Comparison of ENCODE assay signal across 9 cellular contexts in the genomic region with DNA sequence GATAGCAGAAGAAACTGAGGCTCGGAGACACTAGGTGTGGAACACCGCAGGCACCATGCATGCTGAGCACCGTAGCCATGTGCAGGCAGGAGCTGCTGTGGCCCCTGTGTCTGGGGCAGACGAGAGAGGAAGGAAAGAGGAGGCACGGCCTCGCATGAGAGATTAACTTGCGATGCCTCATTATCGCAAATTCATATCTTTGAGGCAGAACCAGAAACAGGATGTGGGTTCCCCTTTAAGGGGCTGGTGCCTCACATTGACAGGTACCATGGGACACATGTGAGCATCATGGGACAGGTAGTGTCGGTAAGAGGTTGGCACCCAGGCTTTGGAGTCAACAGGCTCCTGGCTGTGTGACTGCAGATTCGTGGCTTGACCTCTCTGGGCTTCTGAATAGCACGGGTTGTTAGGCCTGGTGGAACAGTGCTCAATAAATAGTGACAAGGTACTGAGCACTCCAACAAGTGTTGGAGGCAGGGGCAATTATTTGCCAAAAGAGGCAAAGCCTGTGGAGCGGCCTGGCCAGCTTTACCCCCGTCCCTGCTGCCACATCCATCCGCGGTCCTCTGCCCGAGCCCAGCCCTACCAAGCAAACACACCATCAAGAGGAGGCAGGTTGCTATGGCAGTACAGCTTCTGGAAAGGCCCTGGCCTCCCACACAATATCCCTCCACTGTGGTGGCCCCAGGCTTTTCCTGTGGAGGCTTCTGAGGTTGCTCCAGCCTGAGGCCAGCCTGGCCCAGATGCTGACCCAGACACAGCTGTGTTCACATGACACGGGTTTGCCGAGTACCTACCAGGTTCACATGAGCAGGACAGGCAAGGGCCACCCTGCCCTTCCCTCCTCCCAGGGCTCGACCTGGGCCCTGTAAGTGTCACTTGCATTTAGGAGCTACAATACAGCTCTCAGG. TPM values are rescaled to one million over a fixed set of nuclear protein-coding genes. Genes with fewer than 3 reads are reported as not detected.
DNase-seq lines count a peak whose midpoint lies in the region; TF ChIP-seq lines count a peak whose summit lies in the region.
"Had no signal": no experiment of that assay in that cellular context is flagged by ENCODE, and none has a peak within 500 bp of the region (broad histone marks: within the 10 kb centered on the region; RNA-seq: fewer than 3 reads in every experiment).

No MANE protein-coding gene starts in this region.

- no peak overlapping the region for H3K4me3 Mint-ChIP-seq in type B pancreatic cell

- 20 to 47% (median 37%) methylated on average over 14 to 19 of the region's 19 CpGs for WGBS in spleen, 5 donors

- peaks cover 53 to 100% (median 91%) of the 10 kb centered on the region in 6 donors for H3K4me1 ChIP-seq in spleen
- H3K4me1 ChIP-seq: body of pancreas had no signal

- peak overlapping the region; percentile 71 to 93 (median 87) for H3K27ac ChIP-seq in spleen
- H3K27ac ChIP-seq: body of pancreas had no signal

- TF ChIP-seq POLR2A in spleen (IDR thresholded peaks at IDR 0.05): peak in 1 of 3 donors; percentile 43

- intact Hi-C loops in spleen (cut with DNase I; ENCODE audit: low total_unique reads): no loop called here

- peaks cover 7% of the 10 kb centered on the region for H3K4me1 Mint-ChIP-seq in type B pancreatic cell (ENCODE audit: unreplicated experiment)

- H3K9me3 ChIP-seq in spleen: no peaks in the 10 kb centered on the region
- H3K9me3 ChIP-seq: body of pancreas had no signal

- DNase-seq in NK-92 treated with Interleukin-12 subunit alpha and Interleukin-12 subunit beta, amount 100 ng/mL, for 24 hours (lab: John Stamatoyannopoulos, UW): peak; percentile 56
- no peak for DNase-seq in NK-92 (lab: John Stamatoyannopoulos, UW; ENCODE audit: unreplicated experiment)
- DNase-seq in T-helper 2 cell: peak; percentile 57 to 99 (median 80)
- DNase-seq in amniotic epithelial cell (ENCODE audit: low read depth): peak; percentile 41
- DNase-seq in spleen: peak; percentile 91
- DNase-seq in NCI-H1105 (lab: John Stamatoyannopoulos, UW): no peak
- DNase-seq in NCI-H187 (lab: John Stamatoyannopoulos, UW): no peak
- no peak for DNase-seq in type B pancreatic cell (ENCODE audit: extremely low spot score, unreplicated experiment)

- no peaks in the 10 kb centered on the region for H3K36me3 Mint-ChIP-seq in type B pancreatic cell

- no peaks in the 10 kb centered on the region for H3K27me3 Mint-ChIP-seq in type B pancreatic cell

- H3K27me3 ChIP-seq in spleen (replicated peaks in 1 of 7): no peaks in the 10 kb centered on the region
- H3K27me3 ChIP-seq: body of pancreas had no signal

- no peaks in the 10 kb centered on the region for H3K36me3 ChIP-seq in spleen

- H3K9me3 Mint-ChIP-seq in type B pancreatic cell: no peaks in the 10 kb centered on the region

- H3K27ac Mint-ChIP-seq in type B pancreatic cell: no peak overlapping the region

- no peak for TF ChIP-seq CTCF in spleen (IDR thresholded peaks at IDR 0.05 in 8 of 11, conservative IDR thresholded peaks at IDR 0.05 in 3 of 11)
- TF ChIP-seq CTCF in type B pancreatic cell (conservative IDR thresholded peaks at IDR 0.05): no peak

- peak overlapping the region in 2 of 8 donors; percentile 1 to 52 for H3K4me3 ChIP-seq in spleen
- H3K4me3 ChIP-seq: body of pancreas had no signal

RNA-seq across cellular contexts. Expression of a gene that starts 40.6 kb away (rescaled TPM):
- total RNA-seq in spleen: 10 to 100 TPM in 6 of 7 donors, 1 to 10 TPM in 1; 9.3 to 14.3 (median 11.7) TPM
- polyA plus RNA-seq in spleen: 10 to 100 TPM; 10.6 to 15.4 (median 10.8) TPM
- total RNA-seq in type B pancreatic cell (ENCODE audit: low replicate concordance): 6.7 and 10.3 TPM in 2 replicates

RNA-seq across cellular contexts. Expression of a gene that starts 41.5 kb away (rescaled TPM):
- total RNA-seq in spleen (10 to 100 TPM; 20.2 to 44.7 (median 26.0) TPM), type B pancreatic cell (ENCODE audit: low replicate concordance) (19.1 and 39.0 TPM in 2 replicates)
- polyA plus RNA-seq in spleen: 10 to 100 TPM in 1 of 3 donors, 1 to 10 TPM in 2; 6.2 to 13.6 (median 6.5) TPM

RNA-seq across cellular contexts. Expression of a gene that starts 45.7 kb away (rescaled TPM):
- total RNA-seq in spleen (100 to 1,000 TPM in 1 of 7 donors, 10 to 100 TPM in 6; 27.3 to 102 (median 72.8) TPM), type B pancreatic cell (ENCODE audit: low replicate concordance) (61.1 and 74.8 TPM in 2 replicates)
- 10 to 100 TPM; 28.6 to 39.6 (median 29.0) TPM for polyA plus RNA-seq in spleen

Comparison
In these comparisons a context has a peak if more than half of its experiments do, and no peak if none do; other contexts are left out.
1. DNase-seq: peak in NK-92 treated with Interleukin-12 subunit alpha and Interleukin-12 subunit beta, amount 100 ng/mL, for 24 hours (single experiment), T-helper 2 cell (5 of 5), amniotic epithelial cell (single experiment) and spleen (single experiment); none in NK-92 (single experiment), NCI-H1105 (single experiment), NCI-H187 (0 of 2) and type B pancreatic cell (single experiment).